Comparison of ENCODE assay signal across 35 cellular contexts in the genomic region with DNA sequence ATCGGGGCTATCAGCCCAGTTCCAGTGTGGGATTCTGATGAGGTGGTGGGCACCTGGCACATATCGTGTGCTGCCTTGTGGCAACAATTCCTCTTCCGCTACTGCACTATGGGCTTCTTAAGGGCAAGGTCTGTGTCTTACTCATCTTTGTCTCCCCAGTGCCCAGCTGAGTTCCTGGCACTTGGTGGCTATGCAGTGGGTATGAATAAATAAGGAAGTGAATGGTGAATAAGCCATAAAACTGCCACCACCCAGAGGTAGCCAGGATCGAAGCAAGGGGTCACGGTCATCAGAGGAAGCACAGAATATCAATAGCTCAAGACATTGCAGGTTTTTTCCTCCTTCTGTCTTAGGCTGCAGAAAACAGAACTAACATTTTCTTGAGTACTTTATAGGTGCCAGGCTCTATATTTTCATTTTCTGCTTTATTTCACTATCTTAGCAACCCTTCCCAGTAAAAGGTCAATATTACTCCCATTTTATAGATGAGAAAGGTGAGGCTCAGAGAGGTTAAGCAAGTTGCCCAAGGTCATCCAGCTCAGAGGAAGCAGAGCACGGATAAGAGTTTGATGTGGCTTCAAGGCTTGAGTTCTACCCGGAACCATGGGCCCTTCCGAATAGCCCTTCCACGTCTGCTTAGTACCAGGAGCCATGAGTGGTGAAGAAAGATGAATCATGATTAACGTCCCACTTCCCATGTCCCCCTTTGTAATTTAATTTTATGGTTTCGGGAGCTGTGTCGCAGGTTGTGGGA. TPM values are rescaled to one million over a fixed set of nuclear protein-coding genes. Genes with fewer than 3 reads are reported as not detected.
"Had no signal": no experiment of that assay in that cellular context is flagged by ENCODE, and none has a peak within 500 bp of the region (broad histone marks: within the 10 kb centered on the region; RNA-seq: fewer than 3 reads in every experiment).

No MANE protein-coding gene starts in this region.

- FAIRE-seq: colon, TTC549 had no signal

- H3K4me1 ChIP-seq: adrenal gland had no signal

- H3K27me3 ChIP-seq: adrenal gland, brain microvascular endothelial cell, SJCRH30 had no signal

- H3K36me3 ChIP-seq: adrenal gland, brain microvascular endothelial cell, SJCRH30 had no signal

- H3K4me1 Mint-ChIP-seq: activated CD4-positive, alpha-beta T cell treated with anti-CD3 and anti-CD28 coated beads, Interleukin-2, amount 10 ng/mL, durations not matched to agents 7 days and 5 days had no signal

- H3K27ac Mint-ChIP-seq: activated CD4-positive, alpha-beta T cell treated with anti-CD3 and anti-CD28 coated beads for 36 hours; activated CD4-positive, alpha-beta T cell treated with anti-CD3 and anti-CD28 coated beads, Interleukin-2, amount 10 ng/mL, durations not matched to agents 7 days and 5 days; activated CD8-positive, alpha-beta T cell treated with anti-CD3 and anti-CD28 coated beads, Interleukin-2, amount 10 ng/mL, durations not matched to agents 7 days and 5 days; activated naive CD4-positive, alpha-beta T cell treated with anti-CD3 and anti-CD28 coated beads for 36 hours; activated naive CD4-positive, alpha-beta T cell treated with anti-CD3 and anti-CD28 coated beads, Interleukin-2, amount 50 U/mL, for 72 hours; activated T-cell treated with anti-CD3 and anti-CD28 coated beads, Interleukin-2, amount 50 U/mL, for 24 hours; activated T-helper 2 cell treated with anti-CD3 and anti-CD28 coated beads, Interferon-gamma antibody, Interleukin-2, Interleukin-4, amounts not matched to agents 10 μg/mL and 5 μg/mL and 100 μg/mL, durations not matched to agents 14 hours and 24 hours and 36 hours; WTC11 had no signal

- DNase-seq: activated CD4-positive, alpha-beta T cell treated with anti-CD3 and anti-CD28 coated beads for 36 hours; activated CD4-positive, alpha-beta T cell treated with anti-CD3 and anti-CD28 coated beads, Interleukin-2, amount 10 ng/mL, durations not matched to agents 7 days and 5 days; activated CD4-positive, alpha-beta T cell treated with anti-CD3 and anti-CD28 coated beads, Interleukin-2, amount 50 U/mL, for 48 hours; activated CD8-positive, alpha-beta T cell treated with anti-CD3 and anti-CD28 coated beads, Interleukin-2, amount 10 ng/mL, durations not matched to agents 7 days and 5 days; activated gamma-delta T cell treated with Interleukin-2 at 50 U/mL for 16 hours; activated naive CD4-positive, alpha-beta T cell treated with anti-CD3 and anti-CD28 coated beads for 36 hours; activated T-cell treated with anti-CD3 and anti-CD28 coated beads, Interleukin-2, amount 50 U/mL, for 24 hours; anterior cingulate cortex; brain microvascular endothelial cell; central memory CD4-positive, alpha-beta T cell; NCI-H1092; NCI-H1417; NCI-H146; NCI-H187; NCI-H2029 treated with DMSO at 0.1 percent for 48 hours; NCI-H2107; NCI-H2171 treated with DMSO at 0.1 percent for 48 hours; NCI-H2227 treated with DMSO at 0.1 percent for 48 hours; NCI-H446; NCI-H510A treated with DMSO at 0.1 percent for 48 hours; NCI-H69; SHP77; SJCRH30 had no signal

- H3K4me3 Mint-ChIP-seq: activated CD4-positive, alpha-beta T cell treated with anti-CD3 and anti-CD28 coated beads for 36 hours; activated CD4-positive, alpha-beta T cell treated with anti-CD3 and anti-CD28 coated beads, Interleukin-2, amount 10 ng/mL, durations not matched to agents 7 days and 5 days; activated CD8-positive, alpha-beta T cell treated with anti-CD3 and anti-CD28 coated beads, Interleukin-2, amount 10 ng/mL, durations not matched to agents 7 days and 5 days; activated naive CD4-positive, alpha-beta T cell treated with anti-CD3 and anti-CD28 coated beads for 36 hours; activated T-cell treated with anti-CD3 and anti-CD28 coated beads, Interleukin-2, amount 50 U/mL, for 24 hours had no signal

- H3K27ac ChIP-seq: adrenal gland, brain microvascular endothelial cell, SJCRH30, SK-N-MC had no signal

- H3K4me3 ChIP-seq: adrenal gland, SJCRH30, SK-N-MC had no signal

- ATAC-seq: activated CD4-positive, alpha-beta T cell treated with anti-CD3 and anti-CD28 coated beads for 36 hours; activated CD4-positive, CD25-positive, alpha-beta regulatory T cell treated with anti-CD3 and anti-CD28 coated beads, Interleukin-2, amount 50 U/mL, for 24 hours; activated CD8-positive, alpha-beta T cell treated with anti-CD3 and anti-CD28 coated beads, Interleukin-2, amount 10 ng/mL, durations not matched to agents 7 days and 5 days; activated naive CD4-positive, alpha-beta T cell treated with anti-CD3 and anti-CD28 coated beads, Interleukin-2, amount 50 U/mL, for 72 hours; Panc1; WTC11 had no signal

RNA-seq across cellular contexts. Expression of a gene that starts 10.2 kb away (rescaled TPM):
- total RNA-seq: activated CD4-positive, alpha-beta T cell treated with anti-CD3 and anti-CD28 coated beads for 36 hours; activated CD4-positive, alpha-beta T cell treated with anti-CD3 and anti-CD28 coated beads, Interleukin-2, amount 10 ng/mL, durations not matched to agents 7 days and 5 days; activated CD8-positive, alpha-beta T cell treated with anti-CD3 and anti-CD28 coated beads, Interleukin-2, amount 10 ng/mL, durations not matched to agents 7 days and 5 days; activated naive CD4-positive, alpha-beta T cell treated with anti-CD3 and anti-CD28 coated beads for 36 hours; activated naive CD4-positive, alpha-beta T cell treated with anti-CD3 and anti-CD28 coated beads, Interleukin-2, amount 50 U/mL, for 72 hours; activated T-helper 2 cell treated with anti-CD3 and anti-CD28 coated beads, Interferon-gamma antibody, Interleukin-2, Interleukin-4, amounts not matched to agents 10 μg/mL and 5 μg/mL and 100 μg/mL, durations not matched to agents 14 hours and 24 hours and 36 hours; MCF 10A; T-helper 1 cell treated with Interleukin-12 subunit alpha and Interleukin-12 subunit beta and Interleukin-4 antibody, amounts not matched to agents 30 ng/mL and 1 ng/mL, for 36 hours; T-helper 2 cell treated with Interferon-gamma antibody and Interleukin-4, amounts not matched to agents 100 ng/mL and 5 ng/mL, for 36 hours had no signal

RNA-seq across cellular contexts. Expression of a gene that starts 21.9 kb away (rescaled TPM):
- total RNA-seq: activated CD4-positive, alpha-beta T cell treated with anti-CD3 and anti-CD28 coated beads for 36 hours; activated CD4-positive, alpha-beta T cell treated with anti-CD3 and anti-CD28 coated beads, Interleukin-2, amount 10 ng/mL, durations not matched to agents 7 days and 5 days; activated CD8-positive, alpha-beta T cell treated with anti-CD3 and anti-CD28 coated beads, Interleukin-2, amount 10 ng/mL, durations not matched to agents 7 days and 5 days; activated naive CD4-positive, alpha-beta T cell treated with anti-CD3 and anti-CD28 coated beads for 36 hours; activated naive CD4-positive, alpha-beta T cell treated with anti-CD3 and anti-CD28 coated beads, Interleukin-2, amount 50 U/mL, for 72 hours; activated T-helper 2 cell treated with anti-CD3 and anti-CD28 coated beads, Interferon-gamma antibody, Interleukin-2, Interleukin-4, amounts not matched to agents 10 μg/mL and 5 μg/mL and 100 μg/mL, durations not matched to agents 14 hours and 24 hours and 36 hours; MCF 10A; T-helper 1 cell treated with Interleukin-12 subunit alpha and Interleukin-12 subunit beta and Interleukin-4 antibody, amounts not matched to agents 30 ng/mL and 1 ng/mL, for 36 hours; T-helper 2 cell treated with Interferon-gamma antibody and Interleukin-4, amounts not matched to agents 100 ng/mL and 5 ng/mL, for 36 hours had no signal
